In the genomic region with DNA sequence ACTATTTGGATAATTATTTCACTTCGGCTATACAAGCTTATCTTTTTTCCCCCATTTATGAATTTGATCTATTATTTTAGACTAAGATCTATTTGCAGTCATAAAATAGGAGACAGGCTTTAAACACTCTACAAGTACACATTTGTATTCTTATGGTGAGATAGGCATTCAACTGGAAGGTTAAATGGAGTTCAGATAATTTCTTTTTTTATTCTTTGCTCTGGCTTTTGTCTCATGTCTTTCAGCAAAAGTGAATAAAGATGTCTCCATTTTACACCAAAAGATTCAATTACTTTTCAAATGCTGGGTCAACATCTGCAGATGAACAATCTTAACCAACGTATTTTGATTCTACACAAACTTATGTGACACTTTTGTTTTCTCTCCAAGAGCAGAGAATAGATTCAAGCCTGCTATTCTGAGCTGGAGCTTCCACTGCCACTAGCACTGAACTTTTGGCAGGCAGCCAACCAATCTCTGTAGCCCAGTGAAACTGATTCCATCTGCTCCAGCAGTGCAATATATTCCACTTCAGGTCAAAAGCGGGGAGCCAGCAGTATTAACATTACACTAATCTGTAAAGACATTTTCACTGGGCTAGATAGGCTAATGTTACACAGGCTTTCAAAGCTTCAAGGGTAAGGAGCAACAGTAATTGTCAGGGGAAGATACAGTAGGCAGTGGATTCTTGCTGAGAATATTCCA, we compare ENCODE assay signal across 7 cellular contexts.
DNase-seq lines count a peak whose midpoint lies in the region; ATAC-seq and TF ChIP-seq lines count a peak whose summit lies in the region.

No MANE protein-coding gene starts in this region.

- H3K27ac ChIP-seq in SK-N-MC: no peak overlapping the region

- DNase-seq in M059J (ENCODE audit: low read depth): peak; percentile 57
- peak; percentile 42 for DNase-seq in SK-N-MC (ENCODE audit: low read depth, low spot score)
- DNase-seq in Right ventricle myocardium inferior (ENCODE audit: missing footprints): peak; percentile 73
- peak; percentile 83 for DNase-seq in retinal pigment epithelial cell (ENCODE audit: low read depth)
- DNase-seq in activated CD4-positive, CD25-positive, alpha-beta regulatory T cell (lab: John Stamatoyannopoulos, UW): no peak

- no peaks in the 10 kb centered on the region for H3K36me3 ChIP-seq in SK-N-MC (ENCODE audit: insufficient read depth, low read length)

- no peak for TF ChIP-seq CTCF in retinal pigment epithelial cell (conservative IDR thresholded peaks at IDR 0.05; ENCODE audit: low read depth, low read length)

- H3K4me3 ChIP-seq in SK-N-MC: no peak overlapping the region
- no peak overlapping the region for H3K4me3 ChIP-seq in retinal pigment epithelial cell (ENCODE audit: low read length)

- H3K9me3 ChIP-seq in SK-N-MC (ENCODE audit: low read depth, low read length): no peaks in the 10 kb centered on the region

- H3K9ac ChIP-seq in SK-N-MC (ENCODE audit: insufficient read length): no peak overlapping the region

- ATAC-seq in Right ventricle myocardium inferior (peak; percentile 64), GM18858 (IDR thresholded peaks at IDR 0.05; ENCODE audit: unreplicated experiment) (no peak), HG03520 (IDR thresholded peaks at IDR 0.05; ENCODE audit: unreplicated experiment) (no peak)

- intact Hi-C loops in Right ventricle myocardium inferior (cut with DNase I): loop anchor here (5.0 kb wide), 1 partner anchor 291 kb away; no protein-coding TSS in a partner anchor

Comparison
In these comparisons a context has a peak if more than half of its experiments do, and no peak if none do; other contexts are left out.
1. DNase-seq: peak in M059J (single experiment), SK-N-MC (single experiment), Right ventricle myocardium inferior (single experiment) and retinal pigment epithelial cell (single experiment); none in activated CD4-positive, CD25-positive, alpha-beta regulatory T cell (0 of 4).